ENCODE assay signal across 25 cellular contexts in genomic region chr2:219766658-219767057, GRCh38.
"Had no signal": no experiment of that assay in that cellular context is flagged by ENCODE, and none has a peak within 500 bp of the region (broad histone marks: within the 10 kb centered on the region; RNA-seq: fewer than 3 reads in every experiment).

No MANE protein-coding gene starts in this region.

- H3K4me1 ChIP-seq: SJSA1 had no signal

- H3K9me3 ChIP-seq: SJSA1 had no signal

- H3K27ac ChIP-seq: SJSA1 had no signal

- DNase-seq: activated CD4-positive, alpha-beta T cell treated with anti-CD3 and anti-CD28 coated beads for 48 hours; activated CD4-positive, alpha-beta T cell treated with anti-CD3 and anti-CD28 coated beads, Interleukin-2, amount 50 U/mL, for 4 hours; activated CD4-positive, CD25-positive, alpha-beta regulatory T cell treated with anti-CD3 and anti-CD28 coated beads, Interleukin-2, amount 50 U/mL, for 72 hours; activated CD8-positive, alpha-beta T cell treated with anti-CD3 and anti-CD28 coated beads, Interleukin-2, amount 10 ng/mL, durations not matched to agents 7 days and 5 days; activated effector memory CD4-positive, alpha-beta T cell treated with Interleukin-2 at 50 U/mL for 16 hours; activated naive CD4-positive, alpha-beta T cell; activated naive CD8-positive, alpha-beta T cell treated with anti-CD3 and anti-CD28 coated beads, Interleukin-2, amount 50 U/mL, for 24 hours; activated T-cell treated with anti-CD3 and anti-CD28 coated beads, Interleukin-2, amount 50 U/mL, for 24 hours; amniotic stem cell; IMR-90; Kasumi-1; KBM-7; NCI-H1048; NCI-H1930; NCI-H2171; NCI-H2227 treated with DMSO at 0.1 percent for 48 hours; NCI-H446 treated with DMSO at 0.1 percent for 48 hours; NCI-H526; NCI-H774; RPMI8226; SHP77 had no signal

- ATAC-seq: activated CD8-positive, alpha-beta T cell treated with anti-CD3 and anti-CD28 coated beads, Interleukin-2, amount 10 ng/mL, durations not matched to agents 7 days and 5 days; activated naive CD4-positive, alpha-beta T cell treated with anti-CD3 and anti-CD28 coated beads, Interleukin-2, amount 50 U/mL, for 72 hours; activated naive CD8-positive, alpha-beta T cell treated with anti-CD3 and anti-CD28 coated beads, Interleukin-2, amount 50 U/mL, for 24 hours; Panc1; WTC11 had no signal

- H3K27me3 ChIP-seq: SJSA1 had no signal

- H3K36me3 ChIP-seq: SJSA1 had no signal

- H3K4me3 ChIP-seq: SJSA1 had no signal
